ENCODE assay signal across 6 cellular contexts in genomic region chr10:21375274-21375673, GRCh38.
DNase-seq lines count a peak whose midpoint lies in the region; ATAC-seq, FAIRE-seq and TF ChIP-seq lines count a peak whose summit lies in the region.
"Not testable (repeated sequence)": the region's sequence is repeated elsewhere in the genome, so short reads cannot be mapped to it uniquely, and the experiment has no call there.

No MANE protein-coding gene starts in this region.

- ATAC-seq in K562, HepG2: not testable (repeated sequence)

- H3K4me3 Mint-ChIP-seq in H9, nephron progenitor cell: not testable (repeated sequence)

- not testable (repeated sequence) for H3T11ph ChIP-seq in H9 (ENCODE audit: low read length)

- not testable (repeated sequence) for H3K4me2 ChIP-seq in H9 (ENCODE audit: insufficient read depth, insufficient read length, low read length); K562 (ENCODE audit: insufficient read depth, low read length); HepG2 (ENCODE audit: low read depth, low read length); neuronal stem cell (ENCODE audit: insufficient read depth, low read length, poor library complexity, severe bottlenecking)

- H3K9me3 Mint-ChIP-seq in H9, nephron progenitor cell: not testable (repeated sequence)

- in situ Hi-C loops in K562 (cut with MboI); HepG2 (cut with HindIII; ENCODE audit: extremely low pct_ligation_motif_present, low pct_unique_long_range_greater_than_20kb): not testable (repeated sequence)

- not testable (repeated sequence) for H3K27ac ChIP-seq in H9 (ENCODE audit: insufficient read length, low read depth, low read length); K562 (ENCODE audit: extremely low read depth, low read depth, low read length); HepG2 (ENCODE audit: extremely low read length, insufficient read depth, low read length); neuronal stem cell (replicated peaks; ENCODE audit: low read length)

- not testable (repeated sequence) for TF ChIP-seq CTCF in H9 (conservative IDR thresholded peaks at IDR 0.05); K562 (IDR thresholded peaks at IDR 0.05 in 2 of 3, conservative IDR thresholded peaks at IDR 0.05 in 1 of 3; ENCODE audit: insufficient read depth in 2 of 3, low read depth in 1 of 3, low read length in 3 of 3); HepG2 (CRISPR knock-in tag; IDR thresholded peaks at IDR 0.05); nephron progenitor cell (IDR thresholded peaks at IDR 0.05)

- H3K4me1 Mint-ChIP-seq in H9 = not testable (repeated sequence)
- peaks cover 13% of the 10 kb centered on the region for H3K4me1 Mint-ChIP-seq in nephron progenitor cell

- peak overlapping the region in 2 of 3 experiments; percentile 58 to 79; a peak in 3 of 7 replicates for H3K27ac Mint-ChIP-seq in H9
- peak overlapping the region; percentile 64 for H3K27ac Mint-ChIP-seq in nephron progenitor cell

- not testable (repeated sequence) for H3K23me2 ChIP-seq in H9 (ENCODE audit: insufficient read length, low read depth, low read length, poor library complexity, severe bottlenecking)

- not testable (repeated sequence) for H3K36me3 Mint-ChIP-seq in H9 (ENCODE audit: insufficient read depth in 1 of 3, low read depth in 3 of 3); nephron progenitor cell (ENCODE audit: low read depth)

- intact Hi-C loops in K562 (cut with micrococcal nuclease); HepG2 (cut with micrococcal nuclease; ENCODE audit: unreplicated experiment): not testable (repeated sequence)

- H2BK120ac ChIP-seq in H9 (ENCODE audit: low read depth, low read length, poor library complexity, severe bottlenecking); neuronal stem cell (ENCODE audit: low read depth, low read length): not testable (repeated sequence)

- H2BK5ac ChIP-seq in H9 (ENCODE audit: insufficient read length, low read length); neuronal stem cell (ENCODE audit: low read length): not testable (repeated sequence)

- not testable (repeated sequence) for H3K4me1 ChIP-seq in H9 (ENCODE audit: insufficient read depth, low read length); K562 (replicated peaks in 1 of 2; ENCODE audit: control insufficient read depth in 2 of 2, insufficient read depth in 2 of 2, low read length in 2 of 2); HepG2 (ENCODE audit: insufficient read depth, low read length); neuronal stem cell (ENCODE audit: control insufficient read depth in 2 of 2, insufficient read depth in 1 of 2, low read depth in 1 of 2, low read length in 2 of 2)

- not testable (repeated sequence) for H3K9me3 ChIP-seq in H9 (ENCODE audit: control insufficient read depth, low read depth, low read length); K562 (replicated peaks; ENCODE audit: control insufficient read depth, insufficient read depth, low read depth, low read length); HepG2 (ENCODE audit: low read length); neuronal stem cell (replicated peaks in 1 of 2; ENCODE audit: control insufficient read depth in 2 of 2, insufficient read depth in 1 of 2, low read depth in 1 of 2, low read length in 2 of 2)

- not testable (repeated sequence) for H3K9me1 ChIP-seq in K562 (ENCODE audit: control insufficient read depth, insufficient read depth, low read length)

- not testable (repeated sequence) for H2AK5ac ChIP-seq in H9 (ENCODE audit: insufficient read length, low read length); neuronal stem cell (ENCODE audit: low read depth, low read length)

- H3K18ac ChIP-seq in H9 (ENCODE audit: insufficient read length, low read depth, low read length); neuronal stem cell (ENCODE audit: low read length): not testable (repeated sequence)

- not testable (repeated sequence) for H2BK12ac ChIP-seq in H9 (ENCODE audit: insufficient read length, low read depth, low read length); neuronal stem cell (ENCODE audit: low read length)

- not testable (repeated sequence) for H3K27me3 ChIP-seq in H9 (ENCODE audit: insufficient read depth, low read length); K562 (ENCODE audit: control insufficient read depth in 2 of 2, insufficient read depth in 2 of 2, low read length in 2 of 2); HepG2 (ENCODE audit: control insufficient read depth in 1 of 2, insufficient read depth in 2 of 2, low read length in 2 of 2); neuronal stem cell (ENCODE audit: control insufficient read depth in 3 of 3, insufficient read depth in 3 of 3, low read depth in 1 of 3, low read length in 3 of 3)

- H3K9ac ChIP-seq in H9 (ENCODE audit: extremely low read depth, insufficient read length, low read length); K562 (ENCODE audit: insufficient read depth in 1 of 2, low read depth in 2 of 2, low read length in 2 of 2); HepG2 (ENCODE audit: insufficient read depth, low read depth, low read length); neuronal stem cell (ENCODE audit: low read depth, low read length, poor library complexity): not testable (repeated sequence)

- H3K4me3 ChIP-seq in K562; HepG2 (replicated peaks in 1 of 3; ENCODE audit: insufficient read depth in 1 of 3, low read depth in 2 of 3, low read length in 3 of 3); neuronal stem cell (ENCODE audit: low read length in 2 of 2): not testable (repeated sequence)

- H3K14ac ChIP-seq in H9 (ENCODE audit: insufficient read depth, low read length); neuronal stem cell (ENCODE audit: low read length): not testable (repeated sequence)

- H2BK20ac ChIP-seq in H9 (ENCODE audit: low read depth, low read length, poor library complexity, severe bottlenecking) = not testable (repeated sequence)

- not testable (repeated sequence) for H3K23ac ChIP-seq in H9 (ENCODE audit: insufficient read length, low read depth, low read length); neuronal stem cell (ENCODE audit: low read depth, low read length, poor library complexity)

- not testable (repeated sequence) for H4K8ac ChIP-seq in H9 (replicated peaks; ENCODE audit: insufficient read length, low read depth, low read length); neuronal stem cell (ENCODE audit: low read depth, low read length)

- H3K27me3 Mint-ChIP-seq in H9 (ENCODE audit: low read depth); nephron progenitor cell (ENCODE audit: low read depth, poor library complexity): not testable (repeated sequence)

- not testable (repeated sequence) for H3K56ac ChIP-seq in H9 (ENCODE audit: insufficient read length, low read depth, low read length)

- H3K4ac ChIP-seq in H9 (ENCODE audit: low read depth, low read length); neuronal stem cell (ENCODE audit: low read length): not testable (repeated sequence)

- not testable (repeated sequence) for TF ChIP-seq EP300 in Ishikawa (IDR thresholded peaks at IDR 0.05; ENCODE audit: borderline replicate concordance); K562 (IDR thresholded peaks at IDR 0.05; ENCODE audit: low read length); HepG2 (IDR thresholded peaks at IDR 0.05; ENCODE audit: low read depth in 2 of 2, low read length in 2 of 2); HepG2 (CRISPR knock-in tag; IDR thresholded peaks at IDR 0.05; ENCODE audit: borderline replicate concordance)

- WGBS in H9 (ENCODE audit: extremely low coverage, insufficient read length, low lambda C conversion rate) = no CpG with 5 or more reads among the region's 2 CpGs
- 9% methylated on average over 2 of the region's 2 CpGs for WGBS in K562 (ENCODE audit: insufficient coverage, low coverage, missing lambda C conversion rate)
- WGBS in HepG2 (ENCODE audit: low lambda C conversion rate) = 10% methylated on average over 2 of the region's 2 CpGs
- WGBS in neuronal stem cell (ENCODE audit: extremely low coverage in 2 of 2, insufficient read length in 2 of 2, insufficient replicate concordance in 1 of 2), 2 donors = no CpG with 5 or more reads among the region's 2 CpGs

- H4K91ac ChIP-seq in H9 (ENCODE audit: insufficient read length, low read depth, low read length); neuronal stem cell (ENCODE audit: low read depth, low read length, poor library complexity): not testable (repeated sequence)

- not testable (repeated sequence) for BruUV-seq in K562 (replicated peaks; lab: Mats Ljungman, UMichigan); HepG2 (replicated peaks; lab: Mats Ljungman, UMichigan)

- not testable (repeated sequence) for H3K79me1 ChIP-seq in H9 (ENCODE audit: insufficient read depth, low read depth, low read length, poor library complexity, severe bottlenecking); neuronal stem cell (ENCODE audit: low read depth, low read length)

- DNase-seq in H9; K562 (ENCODE audit: extremely low read depth in 1 of 4, low spot score in 3 of 4); HepG2 (ENCODE audit: low spot score); nephron progenitor cell; neuronal stem cell (ENCODE audit: low spot score): not testable (repeated sequence)

- POLR2A ChIA-PET in K562 (lab: Yijun Ruan, JAX) = interaction anchor here (0.6 to 0.7 kb wide), 2 partner anchors 13 to 25 kb away, joined by 3 to 4 read pairs; no protein-coding TSS in a partner anchor
- POLR2A ChIA-PET in HepG2 (lab: Yijun Ruan, JAX) = not testable (repeated sequence)

- CTCF ChIA-PET in K562 (lab: Yijun Ruan, JAX; ENCODE audit: low intra/inter-chr PET ratio); HepG2 (lab: Yijun Ruan, JAX; ENCODE audit: low intra/inter-chr PET ratio, low total read pairs): not testable (repeated sequence)

- TF ChIP-seq POLR2A in K562 (conservative IDR thresholded peaks at IDR 0.05); HepG2 (IDR thresholded peaks at IDR 0.05; ENCODE audit: insufficient read depth in 1 of 2, low read depth in 2 of 2, low read length in 2 of 2): not testable (repeated sequence)

- H3K36me3 ChIP-seq in K562 (ENCODE audit: control insufficient read depth, insufficient read depth, low read length); HepG2 (replicated peaks in 1 of 2; ENCODE audit: control insufficient read depth in 1 of 2, insufficient read depth in 2 of 2, low read length in 2 of 2); neuronal stem cell (replicated peaks in 1 of 2; ENCODE audit: control insufficient read depth in 2 of 2, insufficient read depth in 2 of 2, low read length in 2 of 2): not testable (repeated sequence)

- H2BK15ac ChIP-seq in H9 (ENCODE audit: low read depth, low read length); neuronal stem cell (ENCODE audit: low read length): not testable (repeated sequence)

- H3K79me2 ChIP-seq in H9 (ENCODE audit: insufficient read depth, low read length); K562 (ENCODE audit: control insufficient read depth, insufficient read depth, low read length); HepG2 (ENCODE audit: insufficient read depth, low read length): not testable (repeated sequence)

- not testable (repeated sequence) for H4K20me1 ChIP-seq in H9 (ENCODE audit: control insufficient read depth, insufficient read depth, insufficient read length); K562 (replicated peaks; ENCODE audit: control insufficient read depth, insufficient read depth, low read length); HepG2 (ENCODE audit: insufficient read depth, low read length)

- TF ChIP-seq RAD21 in Ishikawa (IDR thresholded peaks at IDR 0.05; ENCODE audit: low read depth); K562 (CRISPR knock-in tag; conservative IDR thresholded peaks at IDR 0.05 in 1 of 2, IDR thresholded peaks at IDR 0.05 in 1 of 2); HepG2 (CRISPR knock-in tag; IDR thresholded peaks at IDR 0.05): not testable (repeated sequence)

- not testable (repeated sequence) for H4K5ac ChIP-seq in H9 (ENCODE audit: insufficient read length, low read depth, low read length)

- not testable (repeated sequence) for H2AFZ ChIP-seq in H9 (ENCODE audit: low read length); K562 (ENCODE audit: low read depth, low read length); HepG2 (ENCODE audit: low read length)
- peak overlapping the region; percentile 71 for H2AFZ ChIP-seq in neuronal stem cell (ENCODE audit: low read length)

- FAIRE-seq in K562 (lab: Jason Lieb, UNC); HepG2 (lab: Jason Lieb, UNC): not testable (repeated sequence)
